1 cellular context compared by ENCODE assay signal in genomic region chr11:103110406-103110805, GRCh38.
TF ChIP-seq lines count a peak whose summit lies in the region.

No MANE protein-coding gene starts in this region.

TF ChIP-seq in HEK293, 187 proteins besides CTCF, POLR2A, EP300 and RAD21 (continued from another document):
- TF ChIP-seq, protein P1, sequence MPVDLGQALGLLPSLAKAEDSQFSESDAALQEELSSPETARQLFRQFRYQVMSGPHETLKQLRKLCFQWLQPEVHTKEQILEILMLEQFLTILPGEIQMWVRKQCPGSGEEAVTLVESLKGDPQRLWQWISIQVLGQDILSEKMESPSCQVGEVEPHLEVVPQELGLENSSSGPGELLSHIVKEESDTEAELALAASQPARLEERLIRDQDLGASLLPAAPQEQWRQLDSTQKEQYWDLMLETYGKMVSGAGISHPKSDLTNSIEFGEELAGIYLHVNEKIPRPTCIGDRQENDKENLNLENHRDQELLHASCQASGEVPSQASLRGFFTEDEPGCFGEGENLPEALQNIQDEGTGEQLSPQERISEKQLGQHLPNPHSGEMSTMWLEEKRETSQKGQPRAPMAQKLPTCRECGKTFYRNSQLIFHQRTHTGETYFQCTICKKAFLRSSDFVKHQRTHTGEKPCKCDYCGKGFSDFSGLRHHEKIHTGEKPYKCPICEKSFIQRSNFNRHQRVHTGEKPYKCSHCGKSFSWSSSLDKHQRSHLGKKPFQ (tag by site-specific recombination; IDR thresholded peaks at IDR 0.05): no peak
- TF ChIP-seq ZNF341 (tag by site-specific recombination; IDR thresholded peaks at IDR 0.05; ENCODE audit: low read depth): no peak
